ENCODE assay signal across 32 cellular contexts in genomic region chr4:155529761-155530160, GRCh38.
"Had no signal": no experiment of that assay in that cellular context is flagged by ENCODE, and none has a peak within 500 bp of the region (broad histone marks: within the 10 kb centered on the region; RNA-seq: fewer than 3 reads in every experiment).

No MANE protein-coding gene starts in this region.

- H3K4me1 Mint-ChIP-seq: activated B cell treated with CpG ODN at 0.5 μM for 24 hours; activated naive CD4-positive, alpha-beta T cell treated with anti-CD3 and anti-CD28 coated beads, Interleukin-2, amount 50 U/mL, for 24 hours; activated T-helper 17 cell treated with anti-CD3 and anti-CD28 coated beads, Interleukin-2, amount 50 U/mL, for 72 hours; immature natural killer cell; stimulated activated naive B cell treated with anti-CD40 and anti-IgM and Interleukin-4, amounts not matched to agents 10 μg/mL and 1 μg/mL and 100 μg/mL, for 72 hours had no signal

- ATAC-seq: activated CD8-positive, alpha-beta T cell treated with anti-CD3 and anti-CD28 coated beads for 36 hours; activated naive CD8-positive, alpha-beta T cell treated with anti-CD3 and anti-CD28 coated beads, Interleukin-2, amount 50 U/mL, for 24 hours; activated T-cell treated with anti-CD3 and anti-CD28 coated beads, Interleukin-2, amount 50 U/mL, for 4 hours; activated T-helper 17 cell treated with anti-CD3 and anti-CD28 coated beads, Interleukin-2, amount 50 U/mL, for 72 hours; mucosa of descending colon; natural killer cell treated with Interleukin-12 subunit alpha and Interleukin-12 subunit beta and Interleukin-15 and Interleukin-18, amount 100 ng/mL, for 72 hours; sciatic nerve; stimulated activated naive B cell treated with anti-CD40 and anti-IgM and Interleukin-4, amounts not matched to agents 10 μg/mL and 1 μg/mL and 100 μg/mL, for 72 hours had no signal

- H3K4me3 ChIP-seq: esophagus muscularis mucosa, lower lobe of right lung, mucosa of descending colon, ovary, prostate gland, skin epidermis, stomach, thyroid gland, upper lobe of left lung, vagina had no signal

- H3K4me3 Mint-ChIP-seq: activated B cell treated with CpG ODN at 0.5 μM for 24 hours; activated CD8-positive, alpha-beta T cell treated with anti-CD3 and anti-CD28 coated beads for 36 hours; activated naive CD4-positive, alpha-beta T cell treated with anti-CD3 and anti-CD28 coated beads, Interleukin-2, amount 50 U/mL, for 24 hours; activated naive CD8-positive, alpha-beta T cell treated with anti-CD3 and anti-CD28 coated beads, Interleukin-2, amount 50 U/mL, for 24 hours; activated T-cell treated with anti-CD3 and anti-CD28 coated beads, Interleukin-2, amount 50 U/mL, for 4 hours; activated T-helper 17 cell treated with anti-CD3 and anti-CD28 coated beads, Interleukin-2, amount 50 U/mL, for 72 hours; immature natural killer cell; natural killer cell treated with Interleukin-12 subunit alpha and Interleukin-12 subunit beta and Interleukin-15 and Interleukin-18, amount 100 ng/mL, for 72 hours; stimulated activated naive B cell treated with anti-CD40 and anti-IgM and Interleukin-4, amounts not matched to agents 10 μg/mL and 1 μg/mL and 100 μg/mL, for 72 hours; T-helper 1 cell treated with Interleukin-12 subunit alpha and Interleukin-12 subunit beta and Interleukin-4 antibody, amounts not matched to agents 30 μg/mL and 1 μg/mL, for 36 hours had no signal

- H3K9me3 Mint-ChIP-seq: activated B cell treated with CpG ODN at 0.5 μM for 24 hours; activated CD8-positive, alpha-beta T cell treated with anti-CD3 and anti-CD28 coated beads for 36 hours; activated naive CD4-positive, alpha-beta T cell treated with anti-CD3 and anti-CD28 coated beads, Interleukin-2, amount 50 U/mL, for 24 hours; activated naive CD8-positive, alpha-beta T cell treated with anti-CD3 and anti-CD28 coated beads, Interleukin-2, amount 50 U/mL, for 24 hours; activated T-cell treated with anti-CD3 and anti-CD28 coated beads, Interleukin-2, amount 50 U/mL, for 4 hours; activated T-helper 17 cell treated with anti-CD3 and anti-CD28 coated beads, Interleukin-2, amount 50 U/mL, for 72 hours; immature natural killer cell; natural killer cell treated with Interleukin-12 subunit alpha and Interleukin-12 subunit beta and Interleukin-15 and Interleukin-18, amount 100 ng/mL, for 72 hours; stimulated activated naive B cell treated with anti-CD40 and anti-IgM and Interleukin-4, amounts not matched to agents 10 μg/mL and 1 μg/mL and 100 μg/mL, for 72 hours; T-helper 1 cell treated with Interleukin-12 subunit alpha and Interleukin-12 subunit beta and Interleukin-4 antibody, amounts not matched to agents 30 μg/mL and 1 μg/mL, for 36 hours had no signal

- H3K27ac Mint-ChIP-seq: activated B cell treated with CpG ODN at 0.5 μM for 24 hours; activated CD8-positive, alpha-beta T cell treated with anti-CD3 and anti-CD28 coated beads for 36 hours; activated naive CD4-positive, alpha-beta T cell treated with anti-CD3 and anti-CD28 coated beads, Interleukin-2, amount 50 U/mL, for 24 hours; activated naive CD8-positive, alpha-beta T cell treated with anti-CD3 and anti-CD28 coated beads, Interleukin-2, amount 50 U/mL, for 24 hours; activated T-helper 17 cell treated with anti-CD3 and anti-CD28 coated beads, Interleukin-2, amount 50 U/mL, for 72 hours; immature natural killer cell; natural killer cell treated with Interleukin-12 subunit alpha and Interleukin-12 subunit beta and Interleukin-15 and Interleukin-18, amount 100 ng/mL, for 72 hours; stimulated activated naive B cell treated with anti-CD40 and anti-IgM and Interleukin-4, amounts not matched to agents 10 μg/mL and 1 μg/mL and 100 μg/mL, for 72 hours; T-helper 1 cell treated with Interleukin-12 subunit alpha and Interleukin-12 subunit beta and Interleukin-4 antibody, amounts not matched to agents 30 μg/mL and 1 μg/mL, for 36 hours had no signal

- DNase-seq: activated B cell treated with CpG ODN at 0.5 μM for 24 hours; activated CD4-positive, alpha-beta T cell treated with anti-CD3 and anti-CD28 coated beads, Interleukin-2, amount 50 U/mL, for 1 hour; activated gamma-delta T cell treated with Interleukin-2 at 50 U/mL for 16 hours; activated T-cell treated with anti-CD3 and anti-CD28 coated beads, Interleukin-2, amount 50 U/mL, for 4 hours; amygdala; central memory CD4-positive, alpha-beta T cell; foreskin melanocyte; hypothalamus; lower lobe of right lung; ovary; retina; stimulated activated CD4-positive, alpha-beta T cell treated with anti-CD3 and anti-CD28 coated beads, Interleukin-2, amount 100 ng/mL, for 24 hours; stimulated activated naive B cell treated with anti-CD40 and anti-IgM and Interleukin-4, amounts not matched to agents 10 μg/mL and 1 μg/mL and 100 μg/mL, for 72 hours; stomach; SW 1271; T-helper 9 cell; thyroid gland; upper lobe of left lung had no signal

- H3K27me3 Mint-ChIP-seq: activated B cell treated with CpG ODN at 0.5 μM for 24 hours; stimulated activated naive B cell treated with anti-CD40 and anti-IgM and Interleukin-4, amounts not matched to agents 10 μg/mL and 1 μg/mL and 100 μg/mL, for 72 hours had no signal

- H3K36me3 Mint-ChIP-seq: activated naive CD4-positive, alpha-beta T cell treated with anti-CD3 and anti-CD28 coated beads, Interleukin-2, amount 50 U/mL, for 24 hours; immature natural killer cell; stimulated activated naive B cell treated with anti-CD40 and anti-IgM and Interleukin-4, amounts not matched to agents 10 μg/mL and 1 μg/mL and 100 μg/mL, for 72 hours had no signal

- FAIRE-seq: TTC549 had no signal
